Comparison of ENCODE assay signal across 9 cellular contexts in genomic region chr3:99505646-99506269, GRCh38.
DNase-seq lines count a peak whose midpoint lies in the region; ATAC-seq and TF ChIP-seq lines count a peak whose summit lies in the region.
"Had no signal": no experiment of that assay in that cellular context is flagged by ENCODE, and none has a peak within 500 bp of the region (broad histone marks: within the 10 kb centered on the region; RNA-seq: fewer than 3 reads in every experiment).

No MANE protein-coding gene starts in this region.

- H3K36me3 Mint-ChIP-seq in mesothelial cell of epicardium, result no peaks in the 10 kb centered on the region
- H3K36me3 Mint-ChIP-seq: IgD-negative memory B cell had no signal

- no peak overlapping the region for H3K27ac ChIP-seq in BLaER1

- no peaks in the 10 kb centered on the region for H3K9me3 Mint-ChIP-seq in mesothelial cell of epicardium
- H3K9me3 Mint-ChIP-seq: IgD-negative memory B cell had no signal

- H3K4me3 Mint-ChIP-seq in mesothelial cell of epicardium, result no peak overlapping the region
- H3K4me3 Mint-ChIP-seq: IgD-negative memory B cell had no signal

- H3K9ac ChIP-seq in BLaER1, result no peak overlapping the region

- no peaks in the 10 kb centered on the region for H3K27me3 Mint-ChIP-seq in mesothelial cell of epicardium (ENCODE audit: low read depth)
- H3K27me3 Mint-ChIP-seq: IgD-negative memory B cell had no signal

- no peaks in the 10 kb centered on the region for H3K36me3 ChIP-seq in BLaER1
- no peaks in the 10 kb centered on the region for H3K36me3 ChIP-seq in mucosa of descending colon (ENCODE audit: low read depth)
- H3K36me3 ChIP-seq in HAP-1 (replicated peaks), result no peaks in the 10 kb centered on the region

- no peak overlapping the region for H3K27ac Mint-ChIP-seq in mesothelial cell of epicardium
- H3K27ac Mint-ChIP-seq: IgD-negative memory B cell had no signal

- TF ChIP-seq CTCF in mucosa of descending colon (IDR thresholded peaks at IDR 0.05) (no peak), mesothelial cell of epicardium (IDR thresholded peaks at IDR 0.05; ENCODE audit: unreplicated experiment) (no peak)

- peak overlapping the region; percentile 8; the same call in 1 of the 2 replicates for H3K4me2 ChIP-seq in BLaER1

- H3K4me1 Mint-ChIP-seq in mesothelial cell of epicardium, result peaks cover 2% of the 10 kb centered on the region
- H3K4me1 Mint-ChIP-seq: IgD-negative memory B cell had no signal

- no peaks in the 10 kb centered on the region for H3K27me3 ChIP-seq in BLaER1
- H3K27me3 ChIP-seq in HAP-1 (ENCODE audit: low read depth), result no peaks in the 10 kb centered on the region; the same call in 1 of the 2 replicates

- ATAC-seq in GM19324 (IDR thresholded peaks at IDR 0.05; ENCODE audit: low FRiP score, unreplicated experiment) (peak; percentile 90), HG03108 (IDR thresholded peaks at IDR 0.05; ENCODE audit: unreplicated experiment) (peak; percentile 100), mucosa of descending colon (peak; percentile 67)

- H3K4me3 ChIP-seq in BLaER1, result no peak overlapping the region
- no peak overlapping the region for H3K4me3 ChIP-seq in mucosa of descending colon
- H3K4me3 ChIP-seq in HAP-1, result no peak overlapping the region

- DNase-seq in UCSD-AML1 (lab: John Stamatoyannopoulos, UW; ENCODE audit: unreplicated experiment), result peak; percentile 18
- DNase-seq in mucosa of descending colon, result peak in 1 of 3 donors; percentile 31
- DNase-seq in mesothelial cell of epicardium (ENCODE audit: low spot score in 2 of 2, unreplicated experiment in 2 of 2), result no peak
- DNase-seq in HAP-1 (ENCODE audit: low spot score in 2 of 2), result no peak
- no peak for DNase-seq in SW480 (ENCODE audit: low spot score)

- intact Hi-C loops in mucosa of descending colon (cut with DNase I, micrococcal nuclease), result loop anchor here in 1 of 2 donors (10.0 kb wide), 1 partner anchor 249 kb away; no protein-coding TSS in a partner anchor

- peaks cover 12% of the 10 kb centered on the region for H3K4me1 ChIP-seq in BLaER1
- no peaks in the 10 kb centered on the region for H3K4me1 ChIP-seq in mucosa of descending colon (ENCODE audit: low read depth)
- H3K4me1 ChIP-seq in HAP-1, result no peaks in the 10 kb centered on the region

- in situ Hi-C loops in HAP-1 (cut with MboI; ENCODE audit: low sequenced_read_pairs), result no loop called here

- H4K20me1 ChIP-seq in BLaER1, result no peaks in the 10 kb centered on the region

- H3K9me3 ChIP-seq in BLaER1 (no peaks in the 10 kb centered on the region), mucosa of descending colon (no peaks in the 10 kb centered on the region), HAP-1 (no peaks in the 10 kb centered on the region)
